ENCODE assay signal across 9 cellular contexts in the genomic region with DNA sequence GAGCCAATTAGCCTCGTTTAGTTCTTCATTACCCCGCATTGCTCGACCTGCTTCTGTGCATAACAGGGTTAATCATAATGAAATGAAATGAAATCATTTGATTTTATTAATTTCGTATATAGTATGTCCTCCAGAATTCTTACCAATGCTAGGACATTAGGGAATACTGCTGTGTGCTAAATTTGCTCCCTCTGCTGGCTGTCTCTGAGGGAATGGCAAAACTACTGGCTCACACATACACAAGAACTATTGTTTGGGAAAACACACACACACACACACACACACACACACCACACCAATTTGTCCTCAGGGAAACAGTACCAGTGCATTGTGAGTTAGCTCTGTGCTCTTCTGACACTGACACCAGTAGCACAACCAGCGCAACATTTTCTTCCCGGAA.
DNase-seq lines count a peak whose midpoint lies in the region; ATAC-seq, FAIRE-seq and TF ChIP-seq lines count a peak whose summit lies in the region.
"Had no signal": no experiment of that assay in that cellular context is flagged by ENCODE, and none has a peak within 500 bp of the region (broad histone marks: within the 10 kb centered on the region; RNA-seq: fewer than 3 reads in every experiment).

No MANE protein-coding gene starts in this region.

- no peak overlapping the region for H2AK5ac ChIP-seq in neuronal stem cell (ENCODE audit: low read depth, low read length)

- no peak overlapping the region for H4K91ac ChIP-seq in neuronal stem cell (ENCODE audit: low read depth, low read length, poor library complexity)

- intact Hi-C loops in esophagus muscularis mucosa (cut with DNase I) (loop anchor here (10.0 kb wide), 1 partner anchor 446 kb away; no protein-coding TSS in a partner anchor), kidney (cut with DNase I) (no loop called here)

- no peak overlapping the region for H2BK5ac ChIP-seq in neuronal stem cell (ENCODE audit: low read length)

- H3K23ac ChIP-seq in neuronal stem cell (ENCODE audit: low read depth, low read length, poor library complexity) = no peak overlapping the region

- no peak for FAIRE-seq in GM19239 (lab: Jason Lieb, UNC)
- no peak for FAIRE-seq in kidney (lab: Jason Lieb, UNC)

- H3K18ac ChIP-seq in neuronal stem cell (ENCODE audit: low read length) = no peak overlapping the region

- WGBS in esophagus muscularis mucosa = 87% methylated on average over 6 of the region's 6 CpGs
- WGBS in neuronal stem cell (ENCODE audit: extremely low coverage in 2 of 2, insufficient read length in 2 of 2, insufficient replicate concordance in 1 of 2), 2 donors = no CpG with 5 or more reads among the region's 6 CpGs

- TF ChIP-seq CTCF in OCI-LY3 (IDR thresholded peaks at IDR 0.05; ENCODE audit: low read depth, low read length) (peak; percentile 78), esophagus muscularis mucosa (IDR thresholded peaks at IDR 0.05) (peak; percentile 19 to 30 (median 24)), kidney (IDR thresholded peaks at IDR 0.05; ENCODE audit: borderline replicate concordance, extremely low read depth, insufficient read depth) (no peak)

- H2BK12ac ChIP-seq in neuronal stem cell (ENCODE audit: low read length) = no peak overlapping the region

- H3K27me3 ChIP-seq in OCI-LY3 (ENCODE audit: low read depth, low read length) (peaks cover 13% of the 10 kb centered on the region), esophagus muscularis mucosa (no peaks in the 10 kb centered on the region), neuronal stem cell (ENCODE audit: control insufficient read depth in 3 of 3, insufficient read depth in 3 of 3, low read depth in 1 of 3, low read length in 3 of 3) (no peaks in the 10 kb centered on the region)

- H2BK120ac ChIP-seq in neuronal stem cell (ENCODE audit: low read depth, low read length) = no peak overlapping the region

- H3K14ac ChIP-seq in neuronal stem cell (ENCODE audit: low read length) = no peak overlapping the region

- no peak for ATAC-seq in GM19397 (IDR thresholded peaks at IDR 0.05; ENCODE audit: unreplicated experiment)
- no peak for ATAC-seq in HG02973 (IDR thresholded peaks at IDR 0.05; ENCODE audit: unreplicated experiment)

- no peak for TF ChIP-seq EP300 in esophagus muscularis mucosa (IDR thresholded peaks at IDR 0.05)

- TF ChIP-seq POLR2A in esophagus muscularis mucosa (IDR thresholded peaks at IDR 0.05; ENCODE audit: low read depth) = no peak

- H3K9me3 ChIP-seq in OCI-LY3 (ENCODE audit: insufficient read depth, low read length) = no peaks in the 10 kb centered on the region
- no peaks in the 10 kb centered on the region for H3K9me3 ChIP-seq in esophagus muscularis mucosa
- no peaks in the 10 kb centered on the region for H3K9me3 ChIP-seq in neuronal stem cell (replicated peaks in 1 of 2; ENCODE audit: control insufficient read depth in 2 of 2, insufficient read depth in 1 of 2, low read depth in 1 of 2, low read length in 2 of 2)
- no peaks in the 10 kb centered on the region for H3K9me3 ChIP-seq in kidney (ENCODE audit: control insufficient read depth in 1 of 2, low read length in 2 of 2)

- no peak overlapping the region for H2BK15ac ChIP-seq in neuronal stem cell (ENCODE audit: low read length)

- no peak overlapping the region for H3K9ac ChIP-seq in OCI-LY3 (ENCODE audit: low read length)
- no peak overlapping the region for H3K9ac ChIP-seq in neuronal stem cell (ENCODE audit: low read depth, low read length, poor library complexity)
- no peak overlapping the region for H3K9ac ChIP-seq in kidney (ENCODE audit: low read length in 2 of 2)

- H3K4me3 ChIP-seq in OCI-LY3 (ENCODE audit: low read length) = no peak overlapping the region
- no peak overlapping the region for H3K4me3 ChIP-seq in esophagus muscularis mucosa
- H3K4me3 ChIP-seq in neuronal stem cell (ENCODE audit: low read length in 2 of 2) = no peak overlapping the region
- no peak overlapping the region for H3K4me3 ChIP-seq in kidney (ENCODE audit: low read length in 2 of 2)

- H3K79me2 ChIP-seq in OCI-LY3 (ENCODE audit: low read length) = no peaks in the 10 kb centered on the region

- H2AFZ ChIP-seq in OCI-LY3 (ENCODE audit: low read depth, low read length) = no peak overlapping the region
- H2AFZ ChIP-seq in neuronal stem cell (ENCODE audit: low read length) = peak overlapping the region; percentile 33

- no peak overlapping the region for H4K8ac ChIP-seq in neuronal stem cell (ENCODE audit: low read depth, low read length)

- H3K4me1 ChIP-seq in OCI-LY3 (ENCODE audit: low read length) (peaks cover 16% of the 10 kb centered on the region), esophagus muscularis mucosa (peaks cover 0 to 7% (median 1%) of the 10 kb centered on the region in 4 donors), neuronal stem cell (ENCODE audit: control insufficient read depth in 2 of 2, insufficient read depth in 1 of 2, low read depth in 1 of 2, low read length in 2 of 2) (peaks cover 10 to 12% of the 10 kb centered on the region in 2 donors), kidney (ENCODE audit: control insufficient read depth in 1 of 2, insufficient read depth in 1 of 2, low read depth in 1 of 2, low read length in 2 of 2) (no peaks in the 10 kb centered on the region)

- no peak overlapping the region for H3K4ac ChIP-seq in neuronal stem cell (ENCODE audit: low read length)

- no peaks in the 10 kb centered on the region for H3K36me3 ChIP-seq in OCI-LY3 (replicated peaks; ENCODE audit: low read depth, low read length)
- H3K36me3 ChIP-seq in esophagus muscularis mucosa = no peaks in the 10 kb centered on the region
- H3K36me3 ChIP-seq in neuronal stem cell (replicated peaks in 1 of 2; ENCODE audit: control insufficient read depth in 2 of 2, insufficient read depth in 2 of 2, low read length in 2 of 2) = no peaks in the 10 kb centered on the region
- H3K36me3 ChIP-seq in kidney (ENCODE audit: control insufficient read depth in 1 of 2, insufficient read depth in 2 of 2, low read length in 2 of 2) = no peaks in the 10 kb centered on the region

- DNase-seq in EL (peak; percentile 50), esophagus muscularis mucosa (ENCODE audit: extremely low spot score) (no peak), neuronal stem cell (ENCODE audit: low spot score) (peak; percentile 17), GM19239 (ENCODE audit: insufficient read length, low spot score) (no peak), kidney (no peak)
- DNase-seq: NCI-H774 had no signal

- H3K4me2 ChIP-seq in OCI-LY3 (ENCODE audit: low read length) (peak overlapping the region; percentile 13), neuronal stem cell (ENCODE audit: insufficient read depth, low read length, poor library complexity, severe bottlenecking) (no peak overlapping the region)

- H3K27ac ChIP-seq in OCI-LY3 (ENCODE audit: low read length) (no peak overlapping the region), esophagus muscularis mucosa (replicated peaks in 1 of 4) (no peak overlapping the region), neuronal stem cell (replicated peaks; ENCODE audit: low read length) (no peak overlapping the region), kidney (ENCODE audit: low read depth in 2 of 2, low read length in 2 of 2) (no peak overlapping the region)

- H3K79me1 ChIP-seq in neuronal stem cell (ENCODE audit: low read depth, low read length) = no peaks in the 10 kb centered on the region

- H4K20me1 ChIP-seq in OCI-LY3 (ENCODE audit: insufficient read depth, low read length) = no peaks in the 10 kb centered on the region

Comparison
In these comparisons a context has a peak if more than half of its experiments do, and no peak if none do; other contexts are left out.
1. DNase-seq: peak in EL (single experiment) and neuronal stem cell (single experiment); none in esophagus muscularis mucosa (single experiment), GM19239 (single experiment) and kidney (single experiment).